In genomic region chr15:66412213-66412612, GRCh38 we compare ENCODE assay signal across 21 cellular contexts.
"Had no signal": no experiment of that assay in that cellular context is flagged by ENCODE, and none has a peak within 500 bp of the region (broad histone marks: within the 10 kb centered on the region; RNA-seq: fewer than 3 reads in every experiment).

No MANE protein-coding gene starts in this region.

- H3K27ac Mint-ChIP-seq: activated naive CD4-positive, alpha-beta T cell treated with anti-CD3 and anti-CD28 coated beads, Interleukin-2, amount 50 U/mL, for 72 hours; activated T-cell treated with anti-CD3 and anti-CD28 coated beads, Interleukin-2, amount 50 U/mL, for 72 hours had no signal

- H3K9me3 ChIP-seq: esophagus squamous epithelium, gastrocnemius medialis, pancreas, upper lobe of left lung had no signal

- H3K27ac ChIP-seq: dorsolateral prefrontal cortex, esophagus squamous epithelium, gastrocnemius medialis, pancreas, psoas muscle, right atrium auricular region, upper lobe of left lung had no signal

- H3K27me3 Mint-ChIP-seq: activated CD4-positive, alpha-beta memory T cell treated with anti-CD3 and anti-CD28 coated beads for 36 hours; central memory CD8-positive, alpha-beta T cell; effector memory CD8-positive, alpha-beta T cell had no signal

- H3K9me3 Mint-ChIP-seq: nephron had no signal

- H3K36me3 ChIP-seq: esophagus squamous epithelium, gastrocnemius medialis, pancreas, right atrium auricular region, upper lobe of left lung had no signal

- H3K27me3 ChIP-seq: dorsolateral prefrontal cortex, esophagus squamous epithelium, gastrocnemius medialis, pancreas, right atrium auricular region, upper lobe of left lung had no signal

- DNase-seq: activated CD4-positive, alpha-beta memory T cell treated with anti-CD3 and anti-CD28 coated beads for 36 hours; activated CD4-positive, alpha-beta T cell treated with anti-CD3 and anti-CD28 coated beads for 48 hours; activated effector memory CD4-positive, alpha-beta T cell treated with Interleukin-2 at 50 U/mL for 16 hours; activated T-cell treated with anti-CD3 and anti-CD28 coated beads, Interleukin-2, amount 50 U/mL, for 72 hours; aorta; dorsolateral prefrontal cortex; effector memory CD8-positive, alpha-beta T cell; esophagus squamous epithelium; gastrocnemius medialis; hypothalamus; left ventricle myocardium superior; pancreas; psoas muscle; stimulated activated CD4-positive, alpha-beta T cell treated with anti-CD3 and anti-CD28 coated beads, Interleukin-4, amount 100 ng/mL, for 24 hours; stimulated activated naive CD8-positive, alpha-beta T cell treated with anti-CD3 and anti-CD28 coated beads, Interleukin-15, Interleukin-2, amounts not matched to agents 100 U/mL and 50 U/mL, for 24 hours; T-helper 1 cell; upper lobe of left lung had no signal

- ATAC-seq: activated naive CD4-positive, alpha-beta T cell treated with anti-CD3 and anti-CD28 coated beads, Interleukin-2, amount 50 U/mL, for 72 hours; activated T-cell treated with anti-CD3 and anti-CD28 coated beads, Interleukin-2, amount 50 U/mL, for 72 hours; effector memory CD8-positive, alpha-beta T cell; gastrocnemius medialis; left ventricle myocardium superior; pancreas; psoas muscle; stimulated activated naive CD8-positive, alpha-beta T cell treated with anti-CD3 and anti-CD28 coated beads, Interleukin-15, Interleukin-2, amounts not matched to agents 100 U/mL and 50 U/mL, for 24 hours had no signal

- H3K4me3 ChIP-seq: dorsolateral prefrontal cortex, esophagus squamous epithelium, gastrocnemius medialis, pancreas, psoas muscle, right atrium auricular region, upper lobe of left lung had no signal

- H3K4me3 Mint-ChIP-seq: activated CD4-positive, alpha-beta memory T cell treated with anti-CD3 and anti-CD28 coated beads for 36 hours; nephron had no signal
